Comparison of ENCODE assay signal across 9 cellular contexts in genomic region chr13:27455331-27455855, GRCh38. TPM values are rescaled to one million over a fixed set of nuclear protein-coding genes. Genes with fewer than 3 reads are reported as not detected.
DNase-seq lines count a peak whose midpoint lies in the region; ATAC-seq and TF ChIP-seq lines count a peak whose summit lies in the region.
"Had no signal": no experiment of that assay in that cellular context is flagged by ENCODE, and none has a peak within 500 bp of the region (broad histone marks: within the 10 kb centered on the region; RNA-seq: fewer than 3 reads in every experiment).

No MANE protein-coding gene starts in this region.

- H3K9me3 Mint-ChIP-seq in GM23338 (no peaks in the 10 kb centered on the region; the same call in 2 of the 3 replicates), mesothelial cell of epicardium (no peaks in the 10 kb centered on the region)
- no peaks in the 10 kb centered on the region for H3K9me3 Mint-ChIP-seq in activated naive CD4-positive, alpha-beta T cell treated with anti-CD3 and anti-CD28 coated beads for 36 hours

- intact Hi-C loops in activated naive CD4-positive, alpha-beta T cell treated with anti-CD3 and anti-CD28 coated beads for 36 hours (cut with micrococcal nuclease), result no loop called here

- TF ChIP-seq CTCF in AG04449 (IDR thresholded peaks at IDR 0.05; ENCODE audit: insufficient read depth, low read length, missing control alignments) (no peak), GM23338 (conservative IDR thresholded peaks at IDR 0.05; ENCODE audit: low read depth in 2 of 2) (no peak), mesothelial cell of epicardium (IDR thresholded peaks at IDR 0.05; ENCODE audit: unreplicated experiment) (no peak)

- H3K36me3 Mint-ChIP-seq in GM23338 (ENCODE audit: low read depth), result no peaks in the 10 kb centered on the region
- no peaks in the 10 kb centered on the region for H3K36me3 Mint-ChIP-seq in activated naive CD4-positive, alpha-beta T cell treated with anti-CD3 and anti-CD28 coated beads for 36 hours (ENCODE audit: low read depth)
- no peaks in the 10 kb centered on the region for H3K36me3 Mint-ChIP-seq in mesothelial cell of epicardium

- no peak overlapping the region; the same call in 1 of the 2 replicates for H3K27ac ChIP-seq in GM23338 (ENCODE audit: low read depth)

- peaks cover 7% of the 10 kb centered on the region; the same call in 1 of the 2 replicates for H3K9me2 ChIP-seq in GM23338 (ENCODE audit: insufficient read depth)

- H3K4me1 Mint-ChIP-seq in GM23338 (peaks cover 21% of the 10 kb centered on the region), mesothelial cell of epicardium (peaks cover 13% of the 10 kb centered on the region)
- H3K4me1 Mint-ChIP-seq in activated naive CD4-positive, alpha-beta T cell treated with anti-CD3 and anti-CD28 coated beads for 36 hours (ENCODE audit: low read depth), result peaks cover 27% of the 10 kb centered on the region

- no peaks in the 10 kb centered on the region for H3K27me3 ChIP-seq in GM23338 (ENCODE audit: insufficient read depth)

- no peaks in the 10 kb centered on the region for H3K36me3 ChIP-seq in GM23338 (ENCODE audit: insufficient read depth)

- peaks cover 11% of the 10 kb centered on the region for H3K27me3 Mint-ChIP-seq in GM23338 (ENCODE audit: insufficient read depth, low read depth, poor library complexity)
- no peaks in the 10 kb centered on the region for H3K27me3 Mint-ChIP-seq in activated naive CD4-positive, alpha-beta T cell treated with anti-CD3 and anti-CD28 coated beads for 36 hours (ENCODE audit: low read depth)
- peaks cover 33% of the 10 kb centered on the region for H3K27me3 Mint-ChIP-seq in mesothelial cell of epicardium (ENCODE audit: low read depth)

- peaks cover 8% of the 10 kb centered on the region for H3K4me1 ChIP-seq in GM23338 (ENCODE audit: insufficient read depth)

- POLR2A ChIA-PET in AG04449 (lab: Yijun Ruan, JAX), result no interaction called here

- H3K79me2 ChIP-seq in GM23338 (replicated peaks; ENCODE audit: insufficient read depth), result no peaks in the 10 kb centered on the region

- CTCF ChIA-PET in AG04449 (lab: Yijun Ruan, JAX), result interaction anchor here (0.9 to 1.4 kb wide), 5 partner anchors 76 to 375 kb away, joined by 3 to 4 read pairs (median 3); no protein-coding TSS in a partner anchor
- CTCF ChIA-PET in activated naive CD4-positive, alpha-beta T cell treated with anti-CD3 and anti-CD28 coated beads for 36 hours (lab: Charles Lee), result interaction anchor here (0.7 to 1.6 kb wide), 2 partner anchors 11 to 30 kb away, joined by 3 to 6 read pairs; no protein-coding TSS in a partner anchor

- H3K27ac Mint-ChIP-seq in GM23338 (peak overlapping the region; percentile 57; the same call in 1 of the 2 replicates), mesothelial cell of epicardium (peak overlapping the region; percentile 76)
- peak overlapping the region; percentile 94 for H3K27ac Mint-ChIP-seq in activated naive CD4-positive, alpha-beta T cell treated with anti-CD3 and anti-CD28 coated beads for 36 hours

- DNase-seq in AG04449 (ENCODE audit: low read depth, low spot score) (no peak), GM23338 (ENCODE audit: low spot score) (peak; percentile 45), mesothelial cell of epicardium (ENCODE audit: low spot score in 2 of 2, unreplicated experiment in 2 of 2) (no peak), NCI-H1105 (lab: John Stamatoyannopoulos, UW) (no peak), anterior cingulate cortex (lab: John Stamatoyannopoulos, UW) (no peak), NCI-H1930 (lab: John Stamatoyannopoulos, UW) (no peak), activated gamma-delta T cell (lab: John Stamatoyannopoulos, UW) (no peak)
- DNase-seq in activated naive CD4-positive, alpha-beta T cell treated with anti-CD3 and anti-CD28 coated beads for 36 hours, result peak; percentile 39
- DNase-seq: NCI-H345 had no signal

- peak overlapping the region; percentile 61; the same call in 1 of the 2 replicates for H2AFZ ChIP-seq in GM23338

- peak overlapping the region; percentile 13; the same call in 1 of the 2 replicates for H3K4me3 ChIP-seq in AG04449 (ENCODE audit: low read depth, low read length)
- H3K4me3 ChIP-seq in GM23338, result no peak overlapping the region

- no peaks in the 10 kb centered on the region for H4K20me1 ChIP-seq in GM23338 (replicated peaks; ENCODE audit: insufficient read depth)

- H3K4me3 Mint-ChIP-seq in GM23338 (peak overlapping the region; percentile 18; the same call in 1 of the 3 replicates), mesothelial cell of epicardium (no peak overlapping the region)
- peak overlapping the region; percentile 88 for H3K4me3 Mint-ChIP-seq in activated naive CD4-positive, alpha-beta T cell treated with anti-CD3 and anti-CD28 coated beads for 36 hours

- ATAC-seq in GM23338, result peak; percentile 78

- H3K4me2 ChIP-seq in GM23338, result peak overlapping the region; percentile 7; the same call in 1 of the 2 replicates

- no peaks in the 10 kb centered on the region; the same call in 1 of the 2 replicates for H3F3A ChIP-seq in GM23338 (replicated peaks; ENCODE audit: low read depth)

TF ChIP-seq in GM23338, 12 proteins besides CTCF, POLR2A, EP300 and RAD21 (continues in another document):
- TF ChIP-seq REST (IDR thresholded peaks at IDR 0.05; ENCODE audit: unreplicated experiment), result no peak
- no peak for TF ChIP-seq CREB1 (CRISPR knock-in tag; IDR thresholded peaks at IDR 0.05; ENCODE audit: low read depth)
- no peak for TF ChIP-seq POLR2AphosphoS5 (IDR thresholded peaks at IDR 0.05; ENCODE audit: low read depth)
- no peak for TF ChIP-seq EZH2 (IDR thresholded peaks at IDR 0.05; ENCODE audit: low read depth, unreplicated experiment)
- TF ChIP-seq ETS1 (IDR thresholded peaks at IDR 0.05), result no peak
- TF ChIP-seq ZNF114 (CRISPR knock-in tag; IDR thresholded peaks at IDR 0.05), result no peak

RNA-seq across cellular contexts. Expression of gene MTIF3, which starts 5.0 kb away (rescaled TPM):
- 33.0 and 47.2 TPM in 2 replicates for total RNA-seq in GM23338 (2014; rRNA removed; shearing (Covaris generic))
- 148 and 152 TPM in 2 replicates for polyA plus RNA-seq in GM23338 (2016; fragmentation: Nextera tagmentation; extraction: Ambion mirVana)
- total RNA-seq in activated naive CD4-positive, alpha-beta T cell treated with anti-CD3 and anti-CD28 coated beads for 36 hours, result 10 to 100 TPM; 34.0 to 42.1 TPM
- total RNA-seq in mesothelial cell of epicardium, result 39.1 to 41.1 TPM (median 40.4 TPM) in 3 replicates

RNA-seq across cellular contexts. Expression of gene GTF3A, which starts 31.0 kb away (rescaled TPM):
- 109 and 206 TPM in 2 replicates for total RNA-seq in GM23338 (2014; rRNA removed; shearing (Covaris generic))
- polyA plus RNA-seq in GM23338 (2016; fragmentation: Nextera tagmentation; extraction: Ambion mirVana), result 174 and 190 TPM in 2 replicates
- total RNA-seq in activated naive CD4-positive, alpha-beta T cell treated with anti-CD3 and anti-CD28 coated beads for 36 hours, result 100 to 1,000 TPM; 303 to 314 TPM
- 47.5 to 53.7 TPM (median 48.6 TPM) in 3 replicates for total RNA-seq in mesothelial cell of epicardium

Comparison
In these comparisons a context has a peak if more than half of its experiments do, and no peak if none do; other contexts are left out.
1. DNase-seq: peak in GM23338 (single experiment) and activated naive CD4-positive, alpha-beta T cell treated with anti-CD3 and anti-CD28 coated beads for 36 hours (single experiment); none in AG04449 (single experiment), mesothelial cell of epicardium (0 of 2), NCI-H1105 (single experiment), anterior cingulate cortex (0 of 58), NCI-H1930 (0 of 2) and activated gamma-delta T cell (single experiment).
2. Peak in every context shown above with its lines, with median percentiles within 50 percentile points of each other: H3K27ac Mint-ChIP-seq.